ENCODE assay signal across 1 cellular context in the genomic region with DNA sequence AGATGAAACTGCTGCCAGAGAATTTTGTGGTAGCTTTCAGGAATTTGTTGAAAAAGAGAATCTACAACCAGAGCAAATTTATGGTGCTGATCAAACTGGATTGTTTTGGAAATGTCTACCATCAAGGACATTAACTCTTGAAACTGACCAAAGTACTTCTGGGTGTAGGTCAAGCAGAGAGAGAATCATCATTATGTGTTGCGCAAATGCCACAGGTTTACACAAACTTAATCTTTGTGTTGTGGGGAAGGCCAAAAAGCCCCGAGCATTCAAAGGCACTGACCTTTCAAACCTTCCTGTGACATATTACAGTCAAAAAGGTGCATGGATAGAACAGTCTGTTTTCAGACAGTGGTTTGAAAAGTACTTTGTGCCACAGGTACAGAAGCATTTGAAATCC.
TF ChIP-seq lines count a peak whose summit lies in the region.

No MANE protein-coding gene starts in this region.

TF ChIP-seq in HepG2, 621 proteins besides CTCF, POLR2A, EP300 and RAD21 (continued from another document and continues in another):
- TF ChIP-seq, protein P1, sequence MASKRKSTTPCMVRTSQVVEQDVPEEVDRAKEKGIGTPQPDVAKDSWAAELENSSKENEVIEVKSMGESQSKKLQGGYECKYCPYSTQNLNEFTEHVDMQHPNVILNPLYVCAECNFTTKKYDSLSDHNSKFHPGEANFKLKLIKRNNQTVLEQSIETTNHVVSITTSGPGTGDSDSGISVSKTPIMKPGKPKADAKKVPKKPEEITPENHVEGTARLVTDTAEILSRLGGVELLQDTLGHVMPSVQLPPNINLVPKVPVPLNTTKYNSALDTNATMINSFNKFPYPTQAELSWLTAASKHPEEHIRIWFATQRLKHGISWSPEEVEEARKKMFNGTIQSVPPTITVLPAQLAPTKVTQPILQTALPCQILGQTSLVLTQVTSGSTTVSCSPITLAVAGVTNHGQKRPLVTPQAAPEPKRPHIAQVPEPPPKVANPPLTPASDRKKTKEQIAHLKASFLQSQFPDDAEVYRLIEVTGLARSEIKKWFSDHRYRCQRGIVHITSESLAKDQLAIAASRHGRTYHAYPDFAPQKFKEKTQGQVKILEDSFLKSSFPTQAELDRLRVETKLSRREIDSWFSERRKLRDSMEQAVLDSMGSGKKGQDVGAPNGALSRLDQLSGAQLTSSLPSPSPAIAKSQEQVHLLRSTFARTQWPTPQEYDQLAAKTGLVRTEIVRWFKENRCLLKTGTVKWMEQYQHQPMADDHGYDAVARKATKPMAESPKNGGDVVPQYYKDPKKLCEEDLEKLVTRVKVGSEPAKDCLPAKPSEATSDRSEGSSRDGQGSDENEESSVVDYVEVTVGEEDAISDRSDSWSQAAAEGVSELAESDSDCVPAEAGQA (IDR thresholded peaks at IDR 0.05; ENCODE audit: low read depth) = no peak
- TF ChIP-seq, protein P1 (CRISPR knock-in tag; IDR thresholded peaks at IDR 0.05; ENCODE audit: borderline replicate concordance) = no peak
- no peak for TF ChIP-seq NRL (CRISPR knock-in tag; IDR thresholded peaks at IDR 0.05; ENCODE audit: borderline replicate concordance)
- peak; percentile 85; the same call in 1 of the 2 replicates for TF ChIP-seq PITX1 (CRISPR knock-in tag; IDR thresholded peaks at IDR 0.05)
- TF ChIP-seq ZNF331 (CRISPR knock-in tag; IDR thresholded peaks at IDR 0.05) = peak; percentile 85; the same call in 1 of the 2 replicates
- TF ChIP-seq ARNT2 (CRISPR knock-in tag; IDR thresholded peaks at IDR 0.05; ENCODE audit: low read depth) = peak; percentile 10; the same call in 1 of the 2 replicates
- no peak for TF ChIP-seq YEATS4 (CRISPR knock-in tag; IDR thresholded peaks at IDR 0.05; ENCODE audit: borderline replicate concordance)
- no peak for TF ChIP-seq ATM (IDR thresholded peaks at IDR 0.05; ENCODE audit: borderline replicate concordance)
- no peak; the same call in 1 of the 2 replicates for TF ChIP-seq KDM3A (CRISPR knock-in tag; IDR thresholded peaks at IDR 0.05; ENCODE audit: low read depth)
- TF ChIP-seq, protein P2, sequence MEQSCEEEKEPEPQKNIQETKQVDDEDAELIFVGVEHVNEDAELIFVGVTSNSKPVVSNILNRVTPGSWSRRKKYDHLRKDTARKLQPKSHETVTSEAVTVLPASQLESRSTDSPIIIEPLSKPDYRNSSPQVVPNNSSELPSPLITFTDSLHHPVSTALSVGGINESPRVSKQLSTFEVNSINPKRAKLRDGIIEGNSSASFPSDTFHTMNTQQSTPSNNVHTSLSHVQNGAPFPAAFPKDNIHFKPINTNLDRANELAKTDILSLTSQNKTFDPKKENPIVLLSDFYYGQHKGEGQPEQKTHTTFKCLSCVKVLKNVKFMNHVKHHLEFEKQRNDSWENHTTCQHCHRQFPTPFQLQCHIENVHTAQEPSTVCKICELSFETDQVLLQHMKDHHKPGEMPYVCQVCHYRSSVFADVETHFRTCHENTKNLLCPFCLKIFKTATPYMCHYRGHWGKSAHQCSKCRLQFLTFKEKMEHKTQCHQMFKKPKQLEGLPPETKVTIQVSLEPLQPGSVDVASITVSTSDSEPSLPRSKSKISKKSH (CRISPR knock-in tag; IDR thresholded peaks at IDR 0.05; ENCODE audit: borderline replicate concordance) = no peak
- TF ChIP-seq NFKB2 (CRISPR knock-in tag; IDR thresholded peaks at IDR 0.05; ENCODE audit: borderline replicate concordance) = no peak
- TF ChIP-seq, protein P3, sequence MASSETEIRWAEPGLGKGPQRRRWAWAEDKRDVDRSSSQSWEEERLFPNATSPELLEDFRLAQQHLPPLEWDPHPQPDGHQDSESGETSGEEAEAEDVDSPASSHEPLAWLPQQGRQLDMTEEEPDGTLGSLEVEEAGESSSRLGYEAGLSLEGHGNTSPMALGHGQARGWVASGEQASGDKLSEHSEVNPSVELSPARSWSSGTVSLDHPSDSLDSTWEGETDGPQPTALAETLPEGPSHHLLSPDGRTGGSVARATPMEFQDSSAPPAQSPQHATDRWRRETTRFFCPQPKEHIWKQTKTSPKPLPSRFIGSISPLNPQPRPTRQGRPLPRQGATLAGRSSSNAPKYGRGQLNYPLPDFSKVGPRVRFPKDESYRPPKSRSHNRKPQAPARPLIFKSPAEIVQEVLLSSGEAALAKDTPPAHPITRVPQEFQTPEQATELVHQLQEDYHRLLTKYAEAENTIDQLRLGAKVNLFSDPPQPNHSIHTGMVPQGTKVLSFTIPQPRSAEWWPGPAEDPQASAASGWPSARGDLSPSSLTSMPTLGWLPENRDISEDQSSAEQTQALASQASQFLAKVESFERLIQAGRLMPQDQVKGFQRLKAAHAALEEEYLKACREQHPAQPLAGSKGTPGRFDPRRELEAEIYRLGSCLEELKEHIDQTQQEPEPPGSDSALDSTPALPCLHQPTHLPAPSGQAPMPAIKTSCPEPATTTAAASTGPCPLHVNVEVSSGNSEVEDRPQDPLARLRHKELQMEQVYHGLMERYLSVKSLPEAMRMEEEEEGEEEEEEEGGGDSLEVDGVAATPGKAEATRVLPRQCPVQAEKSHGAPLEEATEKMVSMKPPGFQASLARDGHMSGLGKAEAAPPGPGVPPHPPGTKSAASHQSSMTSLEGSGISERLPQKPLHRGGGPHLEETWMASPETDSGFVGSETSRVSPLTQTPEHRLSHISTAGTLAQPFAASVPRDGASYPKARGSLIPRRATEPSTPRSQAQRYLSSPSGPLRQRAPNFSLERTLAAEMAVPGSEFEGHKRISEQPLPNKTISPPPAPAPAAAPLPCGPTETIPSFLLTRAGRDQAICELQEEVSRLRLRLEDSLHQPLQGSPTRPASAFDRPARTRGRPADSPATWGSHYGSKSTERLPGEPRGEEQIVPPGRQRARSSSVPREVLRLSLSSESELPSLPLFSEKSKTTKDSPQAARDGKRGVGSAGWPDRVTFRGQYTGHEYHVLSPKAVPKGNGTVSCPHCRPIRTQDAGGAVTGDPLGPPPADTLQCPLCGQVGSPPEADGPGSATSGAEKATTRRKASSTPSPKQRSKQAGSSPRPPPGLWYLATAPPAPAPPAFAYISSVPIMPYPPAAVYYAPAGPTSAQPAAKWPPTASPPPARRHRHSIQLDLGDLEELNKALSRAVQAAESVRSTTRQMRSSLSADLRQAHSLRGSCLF (CRISPR knock-in tag; IDR thresholded peaks at IDR 0.05; ENCODE audit: borderline replicate concordance) = no peak
- no peak for TF ChIP-seq MNT (IDR thresholded peaks at IDR 0.05)
- TF ChIP-seq RARG (CRISPR knock-in tag; IDR thresholded peaks at IDR 0.05; ENCODE audit: low read depth) = no peak
- TF ChIP-seq TBX3 (IDR thresholded peaks at IDR 0.05; ENCODE audit: borderline replicate concordance) = no peak
- no peak for TF ChIP-seq ZNF674 (CRISPR knock-in tag; IDR thresholded peaks at IDR 0.05; ENCODE audit: low read depth)
- TF ChIP-seq ZNF883 (CRISPR knock-in tag; IDR thresholded peaks at IDR 0.05; ENCODE audit: not compliant biosample characterization) = no peak
- TF ChIP-seq MBNL3 (CRISPR knock-in tag; conservative IDR thresholded peaks at IDR 0.05) = no peak
- TF ChIP-seq LCORL (IDR thresholded peaks at IDR 0.05) = peak; percentile 76; the same call in 1 of the 2 replicates
- peak; percentile 54; the same call in 1 of the 2 replicates for TF ChIP-seq LCORL (CRISPR knock-in tag; IDR thresholded peaks at IDR 0.05)
- no peak for TF ChIP-seq ZNF432 (CRISPR knock-in tag; IDR thresholded peaks at IDR 0.05; ENCODE audit: borderline replicate concordance)
- TF ChIP-seq PHB2 (IDR thresholded peaks at IDR 0.05; ENCODE audit: partially characterized antibody) = no peak
- no peak for TF ChIP-seq ZNF790 (CRISPR knock-in tag; IDR thresholded peaks at IDR 0.05; ENCODE audit: borderline replicate concordance)
- no peak for TF ChIP-seq JUN (CRISPR knock-in tag; IDR thresholded peaks at IDR 0.05)
- TF ChIP-seq, protein P4, sequence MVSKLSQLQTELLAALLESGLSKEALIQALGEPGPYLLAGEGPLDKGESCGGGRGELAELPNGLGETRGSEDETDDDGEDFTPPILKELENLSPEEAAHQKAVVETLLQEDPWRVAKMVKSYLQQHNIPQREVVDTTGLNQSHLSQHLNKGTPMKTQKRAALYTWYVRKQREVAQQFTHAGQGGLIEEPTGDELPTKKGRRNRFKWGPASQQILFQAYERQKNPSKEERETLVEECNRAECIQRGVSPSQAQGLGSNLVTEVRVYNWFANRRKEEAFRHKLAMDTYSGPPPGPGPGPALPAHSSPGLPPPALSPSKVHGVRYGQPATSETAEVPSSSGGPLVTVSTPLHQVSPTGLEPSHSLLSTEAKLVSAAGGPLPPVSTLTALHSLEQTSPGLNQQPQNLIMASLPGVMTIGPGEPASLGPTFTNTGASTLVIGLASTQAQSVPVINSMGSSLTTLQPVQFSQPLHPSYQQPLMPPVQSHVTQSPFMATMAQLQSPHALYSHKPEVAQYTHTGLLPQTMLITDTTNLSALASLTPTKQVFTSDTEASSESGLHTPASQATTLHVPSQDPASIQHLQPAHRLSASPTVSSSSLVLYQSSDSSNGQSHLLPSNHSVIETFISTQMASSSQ (IDR thresholded peaks at IDR 0.05; ENCODE audit: low read depth) = no peak; the same call in 1 of the 2 replicates
- TF ChIP-seq, protein P4 (CRISPR knock-in tag; IDR thresholded peaks at IDR 0.05; ENCODE audit: borderline replicate concordance) = no peak
- no peak for TF ChIP-seq HMGA1 (CRISPR knock-in tag; conservative IDR thresholded peaks at IDR 0.05)
- no peak for TF ChIP-seq NR1H2 (CRISPR knock-in tag; IDR thresholded peaks at IDR 0.05; ENCODE audit: borderline replicate concordance, low read depth)
- TF ChIP-seq SIX1 (CRISPR knock-in tag; IDR thresholded peaks at IDR 0.05; ENCODE audit: borderline replicate concordance) = no peak
- TF ChIP-seq, protein P5, sequence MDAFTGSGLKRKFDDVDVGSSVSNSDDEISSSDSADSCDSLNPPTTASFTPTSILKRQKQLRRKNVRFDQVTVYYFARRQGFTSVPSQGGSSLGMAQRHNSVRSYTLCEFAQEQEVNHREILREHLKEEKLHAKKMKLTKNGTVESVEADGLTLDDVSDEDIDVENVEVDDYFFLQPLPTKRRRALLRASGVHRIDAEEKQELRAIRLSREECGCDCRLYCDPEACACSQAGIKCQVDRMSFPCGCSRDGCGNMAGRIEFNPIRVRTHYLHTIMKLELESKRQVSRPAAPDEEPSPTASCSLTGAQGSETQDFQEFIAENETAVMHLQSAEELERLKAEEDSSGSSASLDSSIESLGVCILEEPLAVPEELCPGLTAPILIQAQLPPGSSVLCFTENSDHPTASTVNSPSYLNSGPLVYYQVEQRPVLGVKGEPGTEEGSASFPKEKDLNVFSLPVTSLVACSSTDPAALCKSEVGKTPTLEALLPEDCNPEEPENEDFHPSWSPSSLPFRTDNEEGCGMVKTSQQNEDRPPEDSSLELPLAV (CRISPR knock-in tag; conservative IDR thresholded peaks at IDR 0.05; ENCODE audit: low read depth) = no peak
- no peak for TF ChIP-seq ZNF792 (CRISPR knock-in tag; IDR thresholded peaks at IDR 0.05)
- TF ChIP-seq ZNF496 (CRISPR knock-in tag; IDR thresholded peaks at IDR 0.05; ENCODE audit: insufficient replicate concordance) = no peak
- TF ChIP-seq, protein P6, sequence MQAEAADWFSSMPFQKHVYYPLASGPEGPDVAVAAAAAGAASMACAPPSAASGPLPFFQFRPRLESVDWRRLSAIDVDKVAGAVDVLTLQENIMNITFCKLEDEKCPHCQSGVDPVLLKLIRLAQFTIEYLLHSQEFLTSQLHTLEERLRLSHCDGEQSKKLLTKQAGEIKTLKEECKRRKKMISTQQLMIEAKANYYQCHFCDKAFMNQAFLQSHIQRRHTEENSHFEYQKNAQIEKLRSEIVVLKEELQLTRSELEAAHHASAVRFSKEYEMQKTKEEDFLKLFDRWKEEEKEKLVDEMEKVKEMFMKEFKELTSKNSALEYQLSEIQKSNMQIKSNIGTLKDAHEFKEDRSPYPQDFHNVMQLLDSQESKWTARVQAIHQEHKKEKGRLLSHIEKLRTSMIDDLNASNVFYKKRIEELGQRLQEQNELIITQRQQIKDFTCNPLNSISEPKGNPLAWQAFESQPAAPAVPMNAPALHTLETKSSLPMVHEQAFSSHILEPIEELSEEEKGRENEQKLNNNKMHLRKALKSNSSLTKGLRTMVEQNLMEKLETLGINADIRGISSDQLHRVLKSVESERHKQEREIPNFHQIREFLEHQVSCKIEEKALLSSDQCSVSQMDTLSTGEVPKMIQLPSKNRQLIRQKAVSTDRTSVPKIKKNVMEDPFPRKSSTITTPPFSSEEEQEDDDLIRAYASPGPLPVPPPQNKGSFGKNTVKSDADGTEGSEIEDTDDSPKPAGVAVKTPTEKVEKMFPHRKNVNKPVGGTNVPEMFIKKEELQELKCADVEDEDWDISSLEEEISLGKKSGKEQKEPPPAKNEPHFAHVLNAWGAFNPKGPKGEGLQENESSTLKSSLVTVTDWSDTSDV (CRISPR knock-in tag; IDR thresholded peaks at IDR 0.05) = no peak
